In the genomic region with DNA sequence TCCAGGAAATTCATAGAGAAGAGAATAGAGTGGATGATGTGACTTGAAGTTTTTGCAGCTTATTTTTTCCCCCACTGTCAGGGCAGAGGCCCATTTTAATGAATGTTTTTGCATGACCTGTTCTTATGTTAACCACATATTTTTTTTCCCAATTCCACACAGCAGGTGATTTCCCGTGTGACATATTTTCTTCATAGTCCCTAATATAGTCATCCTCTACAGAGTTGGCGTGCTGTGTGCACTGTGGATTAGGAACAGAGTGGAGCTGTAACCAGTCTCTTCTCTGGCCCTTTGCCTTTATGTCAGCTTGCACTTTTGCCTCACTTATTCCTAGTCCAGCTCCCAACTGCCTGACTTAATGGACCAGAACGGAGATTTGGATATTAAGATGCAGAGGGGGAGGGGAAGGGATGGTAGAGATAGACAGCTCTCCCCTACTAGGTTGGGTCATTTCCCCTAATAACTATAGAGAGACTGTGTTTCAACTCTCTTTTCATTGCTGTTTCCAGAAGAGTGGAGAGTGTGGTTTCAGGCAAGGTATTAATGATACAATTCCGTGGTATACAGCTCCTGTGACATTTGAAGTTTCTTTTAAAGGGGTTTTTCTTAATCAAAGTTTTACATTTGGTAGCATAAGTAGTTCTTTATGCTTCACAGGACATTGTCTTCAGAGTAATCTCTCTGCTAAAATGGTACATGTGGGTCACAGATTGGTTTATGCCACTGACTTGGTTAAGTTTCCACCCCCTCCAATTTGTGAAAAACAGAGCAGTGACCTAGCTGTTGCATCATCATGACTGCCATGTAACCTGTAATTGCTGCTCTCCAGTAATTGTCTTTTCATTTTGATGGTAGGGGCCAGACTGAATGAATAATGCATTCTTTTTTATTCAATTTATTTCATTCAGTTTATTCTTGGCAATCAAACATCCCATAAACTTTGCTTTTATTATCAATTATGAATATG, we compare ENCODE assay signal across 1 cellular context.
A peak's percentile ranks its signal among the peaks of the same experiment; 100 is the strongest.
TF ChIP-seq lines count a peak whose summit lies in the region.

No MANE protein-coding gene starts in this region.

TF ChIP-seq in K562, 482 proteins besides CTCF, POLR2A, EP300 and RAD21 (continues in another document):
- TF ChIP-seq NFIX (CRISPR knock-in tag; IDR thresholded peaks at IDR 0.05; ENCODE audit: low read depth): no peak
- TF ChIP-seq, protein P1, sequence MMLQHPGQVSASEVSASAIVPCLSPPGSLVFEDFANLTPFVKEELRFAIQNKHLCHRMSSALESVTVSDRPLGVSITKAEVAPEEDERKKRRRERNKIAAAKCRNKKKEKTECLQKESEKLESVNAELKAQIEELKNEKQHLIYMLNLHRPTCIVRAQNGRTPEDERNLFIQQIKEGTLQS (IDR thresholded peaks at IDR 0.05): peak; percentile 96
- TF ChIP-seq, protein P1 (CRISPR knock-in tag; conservative IDR thresholded peaks at IDR 0.05): no peak
- no peak for TF ChIP-seq ILK (tag; IDR thresholded peaks at IDR 0.05; ENCODE audit: borderline replicate concordance, low read depth)
- TF ChIP-seq ZNF263 (CRISPR knock-in tag; IDR thresholded peaks at IDR 0.05; ENCODE audit: borderline replicate concordance): no peak
- TF ChIP-seq THAP7 (CRISPR knock-in tag; IDR thresholded peaks at IDR 0.05): no peak
- no peak for TF ChIP-seq ZBTB33 (CRISPR knock-in tag; IDR thresholded peaks at IDR 0.05)
- TF ChIP-seq NR2C2 (CRISPR knock-in tag; IDR thresholded peaks at IDR 0.05): no peak
- TF ChIP-seq NR2C2 (tag; IDR thresholded peaks at IDR 0.05): peak; percentile 19; the same call in 1 of the 2 replicates
- TF ChIP-seq, protein P2, sequence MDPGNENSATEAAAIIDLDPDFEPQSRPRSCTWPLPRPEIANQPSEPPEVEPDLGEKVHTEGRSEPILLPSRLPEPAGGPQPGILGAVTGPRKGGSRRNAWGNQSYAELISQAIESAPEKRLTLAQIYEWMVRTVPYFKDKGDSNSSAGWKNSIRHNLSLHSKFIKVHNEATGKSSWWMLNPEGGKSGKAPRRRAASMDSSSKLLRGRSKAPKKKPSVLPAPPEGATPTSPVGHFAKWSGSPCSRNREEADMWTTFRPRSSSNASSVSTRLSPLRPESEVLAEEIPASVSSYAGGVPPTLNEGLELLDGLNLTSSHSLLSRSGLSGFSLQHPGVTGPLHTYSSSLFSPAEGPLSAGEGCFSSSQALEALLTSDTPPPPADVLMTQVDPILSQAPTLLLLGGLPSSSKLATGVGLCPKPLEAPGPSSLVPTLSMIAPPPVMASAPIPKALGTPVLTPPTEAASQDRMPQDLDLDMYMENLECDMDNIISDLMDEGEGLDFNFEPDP (CRISPR knock-in tag; IDR thresholded peaks at IDR 0.05): no peak
- TF ChIP-seq IRF9 (tag; IDR thresholded peaks at IDR 0.05): 0 out of 2 replicates have a peak, but pooled peaks have one; percentile 19
- 0 out of 2 replicates have a peak, but pooled peaks have one; percentile 21 for TF ChIP-seq CXXC5 (CRISPR knock-in tag; IDR thresholded peaks at IDR 0.05)
- TF ChIP-seq RERE (CRISPR knock-in tag; IDR thresholded peaks at IDR 0.05; ENCODE audit: borderline replicate concordance): no peak
- no peak for TF ChIP-seq SRSF1 (IDR thresholded peaks at IDR 0.05; ENCODE audit: low read depth, low read length)
- no peak for TF ChIP-seq POLR3G (IDR thresholded peaks at IDR 0.05; ENCODE audit: extremely low read depth, insufficient read length, insufficient replicate concordance)
- TF ChIP-seq CGGBP1 (CRISPR knock-in tag; IDR thresholded peaks at IDR 0.05): no peak
- no peak for TF ChIP-seq NR2C1 (IDR thresholded peaks at IDR 0.05)
- peak; percentile 41; the same call in 1 of the 2 replicates for TF ChIP-seq NR2C1 (tag; IDR thresholded peaks at IDR 0.05)
- peak; percentile 48; the same call in 1 of the 2 replicates for TF ChIP-seq CEBPB (tag; IDR thresholded peaks at IDR 0.05)
- no peak for TF ChIP-seq ZNF764 (CRISPR knock-in tag; IDR thresholded peaks at IDR 0.05; ENCODE audit: low read depth)
- TF ChIP-seq U2AF2 (optimal IDR thresholded peaks at IDR 0.05; ENCODE audit: low read depth, low read length): no peak
- TF ChIP-seq SP2 (IDR thresholded peaks at IDR 0.05; ENCODE audit: extremely low read depth, low read depth, low read length, poor library complexity, severe bottlenecking): no peak
- TF ChIP-seq RNF219 (CRISPR knock-in tag; IDR thresholded peaks at IDR 0.05): no peak
- no peak for TF ChIP-seq PRPF4 (IDR thresholded peaks at IDR 0.05; ENCODE audit: insufficient read depth, low read depth, low read length, poor library complexity, severe bottlenecking)
- no peak for TF ChIP-seq NCOA1 (IDR thresholded peaks at IDR 0.05; ENCODE audit: low read depth)
- no peak for TF ChIP-seq ZNF143 (CRISPR knock-in tag; IDR thresholded peaks at IDR 0.05)
- peak; percentile 43; the same call in 1 of the 2 replicates for TF ChIP-seq ATF7 (IDR thresholded peaks at IDR 0.05)
- TF ChIP-seq GTF2F1 (IDR thresholded peaks at IDR 0.05; ENCODE audit: low read depth, low read length): no peak
- TF ChIP-seq CHD2 (IDR thresholded peaks at IDR 0.05; ENCODE audit: low read depth, low read length): no peak
- TF ChIP-seq ZNF175 (CRISPR knock-in tag; IDR thresholded peaks at IDR 0.05; ENCODE audit: low read depth): 0 out of 2 replicates have a peak, but pooled peaks have one; percentile 33
- TF ChIP-seq ZNF830 (CRISPR knock-in tag; IDR thresholded peaks at IDR 0.05): no peak
- TF ChIP-seq HSF4 (CRISPR knock-in tag; IDR thresholded peaks at IDR 0.05; ENCODE audit: borderline replicate concordance): no peak
- peak; percentile 79 for TF ChIP-seq ATF4 (CRISPR knock-in tag; IDR thresholded peaks at IDR 0.05)
- TF ChIP-seq HCFC1 (IDR thresholded peaks at IDR 0.05; ENCODE audit: low read depth, low read length): no peak
- no peak for TF ChIP-seq CLOCK (CRISPR knock-in tag; IDR thresholded peaks at IDR 0.05; ENCODE audit: borderline replicate concordance)
- TF ChIP-seq POLR2G (IDR thresholded peaks at IDR 0.05; ENCODE audit: low read depth, low read length): no peak
- no peak for TF ChIP-seq ZNF140 (CRISPR knock-in tag; IDR thresholded peaks at IDR 0.05)
- no peak for TF ChIP-seq ZNF79 (CRISPR knock-in tag; IDR thresholded peaks at IDR 0.05; ENCODE audit: low read depth)
- no peak for TF ChIP-seq KLF6 (CRISPR knock-in tag; IDR thresholded peaks at IDR 0.05; ENCODE audit: borderline replicate concordance)
- no peak for TF ChIP-seq NFE2 (IDR thresholded peaks at IDR 0.05; ENCODE audit: low read depth)
